24 cellular contexts compared by ENCODE assay signal in genomic region chr17:35668807-35669206, GRCh38.
"Had no signal": no experiment of that assay in that cellular context is flagged by ENCODE, and none has a peak within 500 bp of the region (broad histone marks: within the 10 kb centered on the region; RNA-seq: fewer than 3 reads in every experiment).

No MANE protein-coding gene starts in this region.

- H3K9me3 Mint-ChIP-seq: activated naive CD4-positive, alpha-beta T cell treated with anti-CD3 and anti-CD28 coated beads for 36 hours; activated T-cell treated with anti-CD3 and anti-CD28 coated beads, Interleukin-2, amount 50 U/mL, for 4 hours; activated T-helper 17 cell treated with anti-CD3 and anti-CD28 coated beads, Interleukin-2, amount 50 U/mL, for 72 hours had no signal

- H3K9ac ChIP-seq: SK-N-SH had no signal

- H3K4me1 Mint-ChIP-seq: activated CD8-positive, alpha-beta memory T cell treated with anti-CD3 and anti-CD28 coated beads, Interleukin-2, amount 10 ng/mL, durations not matched to agents 7 days and 5 days had no signal

- H3K27ac Mint-ChIP-seq: activated CD8-positive, alpha-beta memory T cell treated with anti-CD3 and anti-CD28 coated beads, Interleukin-2, amount 10 ng/mL, durations not matched to agents 7 days and 5 days; activated naive CD4-positive, alpha-beta T cell treated with anti-CD3 and anti-CD28 coated beads for 36 hours; activated naive CD8-positive, alpha-beta T cell; activated T-helper 17 cell treated with anti-CD3 and anti-CD28 coated beads, Interleukin-2, amount 50 U/mL, for 72 hours had no signal

- H3K27me3 Mint-ChIP-seq: activated CD8-positive, alpha-beta memory T cell treated with anti-CD3 and anti-CD28 coated beads, Interleukin-2, amount 10 ng/mL, durations not matched to agents 7 days and 5 days; activated naive CD8-positive, alpha-beta T cell; activated T-helper 17 cell treated with anti-CD3 and anti-CD28 coated beads, Interleukin-2, amount 50 U/mL, for 72 hours had no signal

- H3K4me3 ChIP-seq: cardiac muscle cell, MG63, Peyer's patch, SJCRH30 had no signal

- ATAC-seq: activated CD8-positive, alpha-beta memory T cell treated with anti-CD3 and anti-CD28 coated beads, Interleukin-2, amount 10 ng/mL, durations not matched to agents 7 days and 5 days; activated T-cell treated with anti-CD3 and anti-CD28 coated beads, Interleukin-2, amount 50 U/mL, for 4 hours; activated T-helper 17 cell treated with anti-CD3 and anti-CD28 coated beads, Interleukin-2, amount 50 U/mL, for 72 hours had no signal

- H3K4me3 Mint-ChIP-seq: activated CD8-positive, alpha-beta memory T cell treated with anti-CD3 and anti-CD28 coated beads, Interleukin-2, amount 10 ng/mL, durations not matched to agents 7 days and 5 days; activated naive CD4-positive, alpha-beta T cell treated with anti-CD3 and anti-CD28 coated beads for 36 hours; activated naive CD8-positive, alpha-beta T cell; activated T-cell treated with anti-CD3 and anti-CD28 coated beads, Interleukin-2, amount 50 U/mL, for 4 hours; activated T-helper 17 cell treated with anti-CD3 and anti-CD28 coated beads, Interleukin-2, amount 50 U/mL, for 72 hours had no signal

- H3K4me1 ChIP-seq: Peyer's patch, SJCRH30 had no signal

- DNase-seq: activated CD4-positive, alpha-beta T cell treated with anti-CD3 and anti-CD28 coated beads for 4 hours; activated CD4-positive, alpha-beta T cell treated with anti-CD3 and anti-CD28 coated beads, Interleukin-2, amount 50 U/mL, for 4 hours; activated CD8-positive, alpha-beta memory T cell treated with anti-CD3 and anti-CD28 coated beads, Interleukin-2, amount 10 ng/mL, durations not matched to agents 7 days and 5 days; activated gamma-delta T cell; activated naive CD4-positive, alpha-beta T cell treated with anti-CD3 and anti-CD28 coated beads for 36 hours; activated T-cell treated with anti-CD3 and anti-CD28 coated beads, Interleukin-2, amount 50 U/mL, for 4 hours; brain microvascular endothelial cell; MG63; MV-4-11; NCI-H1092 treated with DMSO at 0.1 percent for 48 hours; NCI-H1436; NCI-H1694 treated with DMSO at 0.1 percent for 48 hours; NCI-H2029 treated with DMSO at 0.1 percent for 48 hours; NCI-H524; Peyer's patch; Right ventricle myocardium superior; SJCRH30; SK-N-SH; T-helper 1 cell had no signal

- H3K9me3 ChIP-seq: MG63, Peyer's patch, SJCRH30, SK-N-SH had no signal

- H3K27me3 ChIP-seq: brain microvascular endothelial cell, cardiac muscle cell, MG63, Peyer's patch, SJCRH30 had no signal

- H3K27ac ChIP-seq: brain microvascular endothelial cell, cardiac muscle cell, Peyer's patch, RWPE1, SJCRH30, VCaP had no signal
